9 cellular contexts compared by ENCODE assay signal in genomic region chr2:131682122-131682944, GRCh38.
DNase-seq lines count a peak whose midpoint lies in the region; ATAC-seq and TF ChIP-seq lines count a peak whose summit lies in the region.
"Had no signal": no experiment of that assay in that cellular context is flagged by ENCODE, and none has a peak within 500 bp of the region (broad histone marks: within the 10 kb centered on the region; RNA-seq: fewer than 3 reads in every experiment).

No MANE protein-coding gene starts in this region.

- H3K4me1 Mint-ChIP-seq in CD14-positive monocyte, result peaks cover 24% of the 10 kb centered on the region
- H3K4me1 Mint-ChIP-seq in activated CD8-positive, alpha-beta memory T cell treated with anti-CD3 and anti-CD28 coated beads, Interleukin-2, amount 10 ng/mL, durations not matched to agents 7 days and 5 days, result peaks cover 35% of the 10 kb centered on the region

- H3K27ac ChIP-seq in mesodermal cell (ENCODE audit: low read depth, low read length, severe bottlenecking), result peak overlapping the region; percentile 36
- H3K27ac ChIP-seq: neutrophil had no signal

- H3K36me3 Mint-ChIP-seq in CD14-positive monocyte, result peaks cover 4 to 6% of the 10 kb centered on the region in 2 donors
- H3K36me3 Mint-ChIP-seq in activated CD8-positive, alpha-beta memory T cell treated with anti-CD3 and anti-CD28 coated beads, Interleukin-2, amount 10 ng/mL, durations not matched to agents 7 days and 5 days, result peaks cover 11% of the 10 kb centered on the region

- intact Hi-C loops in CD14-positive monocyte (cut with micrococcal nuclease), result no loop called here

- no peaks in the 10 kb centered on the region for H3K9me3 Mint-ChIP-seq in CD14-positive monocyte
- no peaks in the 10 kb centered on the region for H3K9me3 Mint-ChIP-seq in activated CD8-positive, alpha-beta memory T cell treated with anti-CD3 and anti-CD28 coated beads, Interleukin-2, amount 10 ng/mL, durations not matched to agents 7 days and 5 days (ENCODE audit: low read depth)

- H3K4me3 Mint-ChIP-seq in CD14-positive monocyte, result peak overlapping the region; percentile 81 to 94
- H3K4me3 Mint-ChIP-seq in activated CD8-positive, alpha-beta memory T cell treated with anti-CD3 and anti-CD28 coated beads, Interleukin-2, amount 10 ng/mL, durations not matched to agents 7 days and 5 days, result peak overlapping the region; percentile 84

- peak overlapping the region; percentile 41 for H3K9ac ChIP-seq in endocrine pancreas (ENCODE audit: control insufficient read depth, insufficient read depth, low read length)

- H3K4me1 ChIP-seq in endocrine pancreas (ENCODE audit: control insufficient read depth, insufficient read depth, low read length) (no peaks in the 10 kb centered on the region), mesodermal cell (ENCODE audit: control insufficient read depth, insufficient read depth, low read length, poor library complexity, severe bottlenecking) (peaks cover 4% of the 10 kb centered on the region)

- no peak for TF ChIP-seq CTCF in CD14-positive monocyte (IDR thresholded peaks at IDR 0.05)

- ATAC-seq in GM19351 (IDR thresholded peaks at IDR 0.05; ENCODE audit: unreplicated experiment), result peak; percentile 98
- peak; percentile 100 for ATAC-seq in HG03469 (IDR thresholded peaks at IDR 0.05; ENCODE audit: unreplicated experiment)
- peak; percentile 99 for ATAC-seq in activated CD8-positive, alpha-beta memory T cell treated with anti-CD3 and anti-CD28 coated beads, Interleukin-2, amount 10 ng/mL, durations not matched to agents 7 days and 5 days

- WGBS in mesodermal cell (ENCODE audit: insufficient coverage in 2 of 2), 2 experiments, result 3 to 6% methylated on average over 41 of the region's 51 CpGs

- peaks cover 0 to 57% (median 38%) of the 10 kb centered on the region in 3 donors for H3K27me3 Mint-ChIP-seq in CD14-positive monocyte (ENCODE audit: low read depth in 3 of 3)
- peaks cover 4% of the 10 kb centered on the region for H3K27me3 Mint-ChIP-seq in activated CD8-positive, alpha-beta memory T cell treated with anti-CD3 and anti-CD28 coated beads, Interleukin-2, amount 10 ng/mL, durations not matched to agents 7 days and 5 days

- H3K36me3 ChIP-seq in endocrine pancreas (ENCODE audit: control insufficient read depth, insufficient read depth, low read length) (no peaks in the 10 kb centered on the region), mesodermal cell (ENCODE audit: control insufficient read depth, insufficient read depth, low read length) (peaks cover 8% of the 10 kb centered on the region)
- H3K36me3 ChIP-seq: neutrophil had no signal

- CTCF ChIA-PET in activated CD8-positive, alpha-beta memory T cell treated with anti-CD3 and anti-CD28 coated beads, Interleukin-2, amount 10 ng/mL, durations not matched to agents 7 days and 5 days (lab: Charles Lee), result interaction anchor here (1.0 to 2.4 kb wide), 6 partner anchors 9 to 528 kb away, joined by 3 to 38 read pairs (median 8); partner anchors contain the start of gene MZT2A

- H3K4me3 ChIP-seq in endocrine pancreas (ENCODE audit: control insufficient read depth, insufficient read depth, low read length) (peak overlapping the region; percentile 64), mesodermal cell (ENCODE audit: extremely low read depth, insufficient read depth, low read length, poor library complexity, severe bottlenecking) (peak overlapping the region; percentile 57)

- H3K27ac Mint-ChIP-seq in CD14-positive monocyte, result peak overlapping the region in 5 of 7 donors; percentile 52 to 81 (median 75)
- H3K27ac Mint-ChIP-seq in activated CD8-positive, alpha-beta memory T cell treated with anti-CD3 and anti-CD28 coated beads, Interleukin-2, amount 10 ng/mL, durations not matched to agents 7 days and 5 days, result peak overlapping the region; percentile 86

- H3K9me3 ChIP-seq in endocrine pancreas (ENCODE audit: control insufficient read depth, low read length) (no peaks in the 10 kb centered on the region), mesodermal cell (ENCODE audit: control insufficient read depth, low read length) (no peaks in the 10 kb centered on the region)
- H3K9me3 ChIP-seq: neutrophil had no signal

- DNase-seq in CD14-positive monocyte (ENCODE audit: low spot score) (peak; percentile 61), NCI-H82 treated with DMSO at 0.1 percent for 48 hours (lab: John Stamatoyannopoulos, UW; ENCODE audit: unreplicated experiment) (peak; percentile 71)
- peak; percentile 90 for DNase-seq in activated CD8-positive, alpha-beta memory T cell treated with anti-CD3 and anti-CD28 coated beads, Interleukin-2, amount 10 ng/mL, durations not matched to agents 7 days and 5 days
- peak; percentile 43 for DNase-seq in stimulated activated CD8-positive, alpha-beta memory T cell treated with anti-CD3 and anti-CD28 coated beads, Interleukin-15, amount 100 ng/mL, for 24 hours (ENCODE audit: low read depth)

- H3K27me3 ChIP-seq in endocrine pancreas (ENCODE audit: control insufficient read depth, insufficient read depth, low read length), result no peaks in the 10 kb centered on the region

Comparison
In these comparisons a context has a peak if more than half of its experiments do, and no peak if none do; other contexts are left out.
1. Peak in every context shown above with its lines: DNase-seq, ATAC-seq, H3K4me3 ChIP-seq and H3K27ac ChIP-seq.